ENCODE assay signal across 20 cellular contexts in genomic region chr7:27779873-27780272, GRCh38. TPM values are rescaled to one million over a fixed set of nuclear protein-coding genes. Genes with fewer than 3 reads are reported as not detected.
DNase-seq lines count a peak whose midpoint lies in the region; ATAC-seq and TF ChIP-seq lines count a peak whose summit lies in the region.
"Had no signal": no experiment of that assay in that cellular context is flagged by ENCODE, and none has a peak within 500 bp of the region (broad histone marks: within the 10 kb centered on the region; RNA-seq: fewer than 3 reads in every experiment).

No MANE protein-coding gene starts in this region.

- CTCF ChIA-PET in RWPE1 (lab: Yijun Ruan, JAX) = no interaction called here

- no peaks in the 10 kb centered on the region for H3K27me3 ChIP-seq in thyroid gland

- no peak overlapping the region for H3K4me3 ChIP-seq in thyroid gland (replicated peaks in 1 of 3)
- H3K4me3 ChIP-seq: PC-9 had no signal

- peak; percentile 61 for ATAC-seq in left ventricle myocardium superior
- ATAC-seq in Right ventricle myocardium inferior = no peak

- H3K9me3 ChIP-seq in thyroid gland = no peaks in the 10 kb centered on the region

- H3K36me3 ChIP-seq in thyroid gland = no peaks in the 10 kb centered on the region

- no peak overlapping the region for H3K27ac ChIP-seq in thyroid gland
- H3K27ac ChIP-seq in RWPE1 = no peak overlapping the region
- H3K27ac ChIP-seq: PC-9 had no signal

- intact Hi-C loops in left ventricle myocardium superior (cut with micrococcal nuclease) (loop anchor here (10.0 kb wide), 1 partner anchor 145 kb away; no protein-coding TSS in a partner anchor), Right ventricle myocardium inferior (cut with DNase I) (loop anchor here (5.0 to 10.0 kb wide), 4 partner anchors 118 to 565 kb away; partner anchors contain the start of gene HIBADH), thyroid gland (cut with DNase I) (no loop called here)

- TF ChIP-seq POLR2A in thyroid gland (IDR thresholded peaks at IDR 0.05) = no peak

- H3K4me1 ChIP-seq in thyroid gland = peaks cover 5 to 14% of the 10 kb centered on the region in 2 donors

- POLR2A ChIA-PET in RWPE1 (lab: Yijun Ruan, JAX; ENCODE audit: low non-redundant PET) = no interaction called here

- TF ChIP-seq CTCF in thyroid gland (IDR thresholded peaks at IDR 0.05) (no peak), RWPE1 (conservative IDR thresholded peaks at IDR 0.05; ENCODE audit: low read depth) (no peak)

- DNase-seq in left ventricle myocardium superior (no peak), Right ventricle myocardium inferior (ENCODE audit: missing footprints) (no peak), astrocyte of the hippocampus (ENCODE audit: low read depth, low spot score) (peak; percentile 13), iris pigment epithelial cell (ENCODE audit: low read depth) (peak; percentile 22), thyroid gland (no peak), RWPE1 (ENCODE audit: low spot score) (no peak), NK-92 (lab: John Stamatoyannopoulos, UW; ENCODE audit: unreplicated experiment) (no peak)
- DNase-seq: Calu3; DMS79 treated with DMSO at 0.1 percent for 48 hours; H9; HFFc6; IMR-90; KG1; MM.1S; NCI-H2029 treated with DMSO at 0.1 percent for 48 hours; NCI-H2227 treated with DMSO at 0.1 percent for 48 hours; NCI-H510A; NK-92 treated with Interleukin-12 subunit alpha and Interleukin-12 subunit beta, amount 100 ng/mL, for 24 hours; PC-9; SHP77 treated with DMSO at 0.1 percent for 48 hours had no signal

RNA-seq across cellular contexts. Expression of gene TAX1BP1, which starts 39.9 kb away (rescaled TPM):
- 161 TPM for total RNA-seq in left ventricle myocardium superior
- 169 TPM for total RNA-seq in Right ventricle myocardium inferior
- total RNA-seq in thyroid gland = 100 to 1,000 TPM in 3 of 4 donors, 10 to 100 TPM in 1; 97.7 to 143 (median 120) TPM

Comparison
In these comparisons a context has a peak if more than half of its experiments do, and no peak if none do; other contexts are left out.
1. DNase-seq: peak in astrocyte of the hippocampus (single experiment) and iris pigment epithelial cell (single experiment); none in left ventricle myocardium superior (single experiment), Right ventricle myocardium inferior (single experiment), thyroid gland (0 of 2), RWPE1 (single experiment) and NK-92 (single experiment).